In genomic region chr2:108983610-108984009, GRCh38 we compare ENCODE assay signal across 23 cellular contexts. TPM values are rescaled to one million over a fixed set of nuclear protein-coding genes. Genes with fewer than 3 reads are reported as not detected.
DNase-seq lines count a peak whose midpoint lies in the region; ATAC-seq, FAIRE-seq and TF ChIP-seq lines count a peak whose summit lies in the region.
"Had no signal": no experiment of that assay in that cellular context is flagged by ENCODE, and none has a peak within 500 bp of the region (broad histone marks: within the 10 kb centered on the region; RNA-seq: fewer than 3 reads in every experiment).

No MANE protein-coding gene starts in this region.

- CTCF ChIA-PET in CD4-positive, alpha-beta T cell (lab: Charles Lee), result no interaction called here
- CTCF ChIA-PET in naive thymus-derived CD4-positive, alpha-beta T cell (lab: Charles Lee), result interaction anchor here (1.0 kb wide), 1 partner anchor 9 kb away, joined by 5 read pairs; no protein-coding TSS in a partner anchor

- no peaks in the 10 kb centered on the region for H3K27me3 ChIP-seq in CD4-positive, alpha-beta T cell (ENCODE audit: control insufficient read depth, insufficient read depth, low read length)
- peaks cover 18% of the 10 kb centered on the region for H3K27me3 ChIP-seq in bronchial epithelial cell (ENCODE audit: control insufficient read depth, insufficient read depth, low read length)
- no peaks in the 10 kb centered on the region for H3K27me3 ChIP-seq in naive thymus-derived CD4-positive, alpha-beta T cell (ENCODE audit: control insufficient read depth in 2 of 2, insufficient read depth in 2 of 2, low read length in 2 of 2)

- no peaks in the 10 kb centered on the region for H3K27me3 Mint-ChIP-seq in CD4-positive, alpha-beta T cell
- H3K27me3 Mint-ChIP-seq in naive thymus-derived CD4-positive, alpha-beta T cell, result peaks cover 0 to 16% (median 0%) of the 10 kb centered on the region in 5 donors
- H3K27me3 Mint-ChIP-seq in activated T-cell treated with anti-CD3 and anti-CD28 coated beads, Interleukin-2, amount 50 U/mL, for 72 hours (ENCODE audit: low read depth), result no peaks in the 10 kb centered on the region

- TF ChIP-seq CTCF in C4-2B (conservative IDR thresholded peaks at IDR 0.05) (no peak), bronchial epithelial cell (IDR thresholded peaks at IDR 0.05; ENCODE audit: insufficient read depth, low read length, severe bottlenecking) (no peak)
- no peak for TF ChIP-seq CTCF in CD4-positive, alpha-beta T cell (IDR thresholded peaks at IDR 0.05)

- no peak for ATAC-seq in CD4-positive, alpha-beta T cell (ENCODE audit: poor library complexity)
- ATAC-seq in naive thymus-derived CD4-positive, alpha-beta T cell, result no peak
- no peak for ATAC-seq in activated T-cell treated with anti-CD3 and anti-CD28 coated beads, Interleukin-2, amount 50 U/mL, for 72 hours (replicated peaks in 1 of 2)
- ATAC-seq: GM23338, HCT116 had no signal

- peak overlapping the region; percentile 95 for H3K27ac ChIP-seq in C4-2B
- no peak overlapping the region for H3K27ac ChIP-seq in CD4-positive, alpha-beta T cell (ENCODE audit: low read depth, low read length)
- H3K27ac ChIP-seq in naive thymus-derived CD4-positive, alpha-beta T cell (ENCODE audit: low read depth, low read length), result no peak overlapping the region

- no peak overlapping the region for H3K4me3 Mint-ChIP-seq in CD4-positive, alpha-beta T cell
- peak overlapping the region in 6 of 10 donors; percentile 24 to 96 (median 34) for H3K4me3 Mint-ChIP-seq in naive thymus-derived CD4-positive, alpha-beta T cell
- H3K4me3 Mint-ChIP-seq in activated T-cell treated with anti-CD3 and anti-CD28 coated beads, Interleukin-2, amount 50 U/mL, for 72 hours, result no peak overlapping the region
- H3K4me3 Mint-ChIP-seq: GM23338, H9 had no signal

- peaks cover 0 to 60% of the 10 kb centered on the region in 2 donors for H3K4me1 ChIP-seq in naive thymus-derived CD4-positive, alpha-beta T cell (ENCODE audit: control insufficient read depth in 2 of 2, insufficient read depth in 2 of 2, low read length in 2 of 2)

- peak overlapping the region; percentile 84 for H3K27ac Mint-ChIP-seq in CD4-positive, alpha-beta T cell
- peak overlapping the region in 8 of 9 donors; percentile 56 to 87 (median 80) for H3K27ac Mint-ChIP-seq in naive thymus-derived CD4-positive, alpha-beta T cell
- H3K27ac Mint-ChIP-seq in activated T-cell treated with anti-CD3 and anti-CD28 coated beads, Interleukin-2, amount 50 U/mL, for 72 hours, result no peak overlapping the region
- H3K27ac Mint-ChIP-seq: GM23338 had no signal

- peaks cover 12% of the 10 kb centered on the region for H3K36me3 Mint-ChIP-seq in CD4-positive, alpha-beta T cell (ENCODE audit: low read depth)
- H3K36me3 Mint-ChIP-seq in naive thymus-derived CD4-positive, alpha-beta T cell, result peaks cover 0 to 22% (median 8%) of the 10 kb centered on the region in 5 donors
- H3K36me3 Mint-ChIP-seq in activated T-cell treated with anti-CD3 and anti-CD28 coated beads, Interleukin-2, amount 50 U/mL, for 72 hours (ENCODE audit: insufficient read depth in 2 of 2), result no peaks in the 10 kb centered on the region
- H3K36me3 Mint-ChIP-seq: CD4-positive, CD25-positive, alpha-beta regulatory T cell had no signal

- no peaks in the 10 kb centered on the region for H3K36me3 ChIP-seq in bronchial epithelial cell (ENCODE audit: control insufficient read depth, insufficient read depth, low read length)
- peaks cover 0 to 7% (median 0%) of the 10 kb centered on the region in 3 experiments for H3K36me3 ChIP-seq in naive thymus-derived CD4-positive, alpha-beta T cell (ENCODE audit: control insufficient read depth in 2 of 3, insufficient read depth in 3 of 3, low read length in 3 of 3)

- POLR2A ChIA-PET in CD4-positive, alpha-beta T cell (lab: Charles Lee), result interaction anchor here (9.1 kb wide), 1 partner anchor 48 kb away, joined by 109 read pairs; no protein-coding TSS in a partner anchor
- POLR2A ChIA-PET in naive thymus-derived CD4-positive, alpha-beta T cell (lab: Charles Lee), result no interaction called here

- H3K4me1 Mint-ChIP-seq in CD4-positive, alpha-beta T cell (ENCODE audit: low read depth), result peaks cover 97% of the 10 kb centered on the region
- H3K4me1 Mint-ChIP-seq in naive thymus-derived CD4-positive, alpha-beta T cell, result peaks cover 31 to 99% (median 93%) of the 10 kb centered on the region in 7 donors
- H3K4me1 Mint-ChIP-seq in activated T-cell treated with anti-CD3 and anti-CD28 coated beads, Interleukin-2, amount 50 U/mL, for 72 hours (ENCODE audit: low read depth), result peaks cover 59% of the 10 kb centered on the region

- no peaks in the 10 kb centered on the region for H3K9me3 ChIP-seq in CD4-positive, alpha-beta T cell (ENCODE audit: control insufficient read depth, low read length)
- no peaks in the 10 kb centered on the region for H3K9me3 ChIP-seq in naive thymus-derived CD4-positive, alpha-beta T cell (ENCODE audit: control insufficient read depth in 2 of 3, low read length in 3 of 3)
- H3K9me3 ChIP-seq: Caco-2 had no signal

- H3K9me3 Mint-ChIP-seq in CD4-positive, alpha-beta T cell, result no peaks in the 10 kb centered on the region
- H3K9me3 Mint-ChIP-seq in naive thymus-derived CD4-positive, alpha-beta T cell, result no peaks in the 10 kb centered on the region
- no peaks in the 10 kb centered on the region for H3K9me3 Mint-ChIP-seq in activated T-cell treated with anti-CD3 and anti-CD28 coated beads, Interleukin-2, amount 50 U/mL, for 72 hours
- H3K9me3 Mint-ChIP-seq: CD4-positive, CD25-positive, alpha-beta regulatory T cell; GM23338; H9 had no signal

- peak; percentile 68 for FAIRE-seq in bronchial epithelial cell (lab: Jason Lieb, UNC)
- FAIRE-seq: G401.6, GM12892, GM19239 had no signal

- H3K4me3 ChIP-seq in bronchial epithelial cell (ENCODE audit: low read depth, low read length), result no peak overlapping the region
- H3K4me3 ChIP-seq in naive thymus-derived CD4-positive, alpha-beta T cell (ENCODE audit: low read length), result no peak overlapping the region
- H3K4me3 ChIP-seq: GM23338 had no signal

- no peak for DNase-seq in CD4-positive, alpha-beta T cell
- DNase-seq in bronchial epithelial cell (ENCODE audit: low read depth), result no peak
- DNase-seq in naive thymus-derived CD4-positive, alpha-beta T cell, result no peak
- no peak for DNase-seq in NCI-H2171 treated with DMSO at 0.1 percent for 48 hours (lab: John Stamatoyannopoulos, UW)
- no peak for DNase-seq in activated T-cell treated with anti-CD3 and anti-CD28 coated beads, Interleukin-2, amount 50 U/mL, for 72 hours
- DNase-seq in activated effector memory CD4-positive, alpha-beta T cell treated with Interleukin-2 at 50 U/mL for 16 hours, result no peak
- DNase-seq in COR-L47 (lab: John Stamatoyannopoulos, UW), result no peak
- DNase-seq: C1 segment of cervical spinal cord; Caco-2; CD4-positive, CD25-positive, alpha-beta regulatory T cell; DMS153; DND-41; H9 had no signal

- intact Hi-C loops in CD4-positive, alpha-beta T cell (cut with DNase I, micrococcal nuclease), result loop anchor here (2.0 to 10.0 kb wide), 2 partner anchors 33 to 199 kb away; partner anchors contain the start of gene CCDC138 (in 2 of the 2)
- intact Hi-C loops in naive thymus-derived CD4-positive, alpha-beta T cell (cut with micrococcal nuclease), result no loop called here

RNA-seq across cellular contexts. Expression of gene EDAR, which starts 5.4 kb away (rescaled TPM):
- total RNA-seq in CD4-positive, alpha-beta T cell, result 10 to 100 TPM in 1 of 2 experiments, 1 to 10 TPM in 1; 9.4 to 10.3 TPM
- total RNA-seq in bronchial epithelial cell, result under 0.01 and 0.90 TPM in 2 replicates
- total RNA-seq in naive thymus-derived CD4-positive, alpha-beta T cell, result 10 to 100 TPM in 4 of 5 experiments, under 1 TPM in 1; 0.17 to 26.8 (median 21.6) TPM
- 10 to 100 TPM; 11.9 to 24.3 TPM for polyA plus RNA-seq in naive thymus-derived CD4-positive, alpha-beta T cell
- total RNA-seq in activated T-cell treated with anti-CD3 and anti-CD28 coated beads, Interleukin-2, amount 50 U/mL, for 72 hours, result 1 to 10 TPM in 1 of 2 donors, under 1 TPM in 1; 0.28 to 1.4 TPM
- total RNA-seq: A172, A673, GM23338, H4, H9 had no signal
- polyA plus RNA-seq: BJ, GM23338 had no signal

Comparison
In these comparisons a context has a peak if more than half of its experiments do, and no peak if none do; other contexts are left out.
1. H3K4me3 Mint-ChIP-seq: peak in naive thymus-derived CD4-positive, alpha-beta T cell (6 of 10); none in CD4-positive, alpha-beta T cell (single experiment) and activated T-cell treated with anti-CD3 and anti-CD28 coated beads, Interleukin-2, amount 50 U/mL, for 72 hours (0 of 2).
2. intact Hi-C loops: an anchor here in CD4-positive, alpha-beta T cell (2.0 to 10.0 kb wide); none called in naive thymus-derived CD4-positive, alpha-beta T cell.